28 cellular contexts compared by ENCODE assay signal in genomic region chr15:82771789-82772607, GRCh38. TPM values are rescaled to one million over a fixed set of nuclear protein-coding genes. Genes with fewer than 3 reads are reported as not detected.
DNase-seq lines count a peak whose midpoint lies in the region; ATAC-seq, FAIRE-seq and TF ChIP-seq lines count a peak whose summit lies in the region.
"Had no signal": no experiment of that assay in that cellular context is flagged by ENCODE, and none has a peak within 500 bp of the region (broad histone marks: within the 10 kb centered on the region; RNA-seq: fewer than 3 reads in every experiment).

No MANE protein-coding gene starts in this region.

- in situ Hi-C loops in ACHN (cut with HindIII; ENCODE audit: low pct_ligation_motif_present, low pct_unique_long_range_greater_than_20kb, low sequenced_read_pairs): no loop called here

- H3K36me3 ChIP-seq in H1 (ENCODE audit: control insufficient read depth in 2 of 4, insufficient read depth in 4 of 4, low read length in 3 of 4) (no peaks in the 10 kb centered on the region), neuronal stem cell (replicated peaks in 1 of 2; ENCODE audit: control insufficient read depth in 2 of 2, insufficient read depth in 2 of 2, low read length in 2 of 2) (no peaks in the 10 kb centered on the region)

- H3K56ac ChIP-seq in H1 (replicated peaks; ENCODE audit: insufficient read length, low read depth, low read length): no peak overlapping the region

- H2BK12ac ChIP-seq in H1 (ENCODE audit: low read depth, low read length) (no peak overlapping the region), neuronal stem cell (ENCODE audit: low read length) (no peak overlapping the region)

- no peak overlapping the region for H3K4me3 Mint-ChIP-seq in activated naive CD8-positive, alpha-beta T cell treated with anti-CD3 and anti-CD28 coated beads, Interleukin-2, amount 10 ng/mL, durations not matched to agents 7 days and 5 days
- H3K4me3 Mint-ChIP-seq in activated naive CD8-positive, alpha-beta T cell treated with anti-CD3 and anti-CD28 coated beads for 36 hours: no peak overlapping the region
- H3K4me3 Mint-ChIP-seq: CD8-positive, alpha-beta T cell; HFFc6 had no signal

- H4K8ac ChIP-seq in H1 (ENCODE audit: extremely low read depth, insufficient read depth, low read length) (peak overlapping the region; percentile 75; the same call in 1 of the 2 replicates), neuronal stem cell (ENCODE audit: low read depth, low read length) (no peak overlapping the region)

- DNase-seq in activated naive CD8-positive, alpha-beta T cell treated with anti-CD3 and anti-CD28 coated beads, Interleukin-2, amount 10 ng/mL, durations not matched to agents 7 days and 5 days: no peak
- DNase-seq in activated naive CD8-positive, alpha-beta T cell treated with anti-CD3 and anti-CD28 coated beads for 36 hours: no peak
- no peak for DNase-seq in H1 (ENCODE audit: low read depth in 1 of 2, low spot score in 2 of 2)
- no peak for DNase-seq in neuronal stem cell (ENCODE audit: low spot score)
- no peak for DNase-seq in amniotic stem cell (lab: John Stamatoyannopoulos, UW)
- no peak for DNase-seq in ACHN
- DNase-seq in activated effector memory CD4-positive, alpha-beta T cell treated with Interleukin-2 at 50 U/mL for 16 hours: no peak
- DNase-seq: C1 segment of cervical spinal cord; Calu3; CD8-positive, alpha-beta T cell; DMS153; HFFc6; NCI-H1105; NCI-H2081; NCI-H2171 treated with DMSO at 0.1 percent for 48 hours; NCI-H524 treated with DMSO at 0.1 percent for 48 hours; NCI-H82 had no signal

- no peak overlapping the region for H4K5ac ChIP-seq in H1 (ENCODE audit: insufficient read length, low read depth, low read length)

- no peak overlapping the region for H2AK5ac ChIP-seq in H1 (ENCODE audit: low read depth, low read length)
- H2AK5ac ChIP-seq in neuronal stem cell (ENCODE audit: low read depth, low read length): no peak overlapping the region

- no peaks in the 10 kb centered on the region for H3K9me3 ChIP-seq in H1 (ENCODE audit: insufficient read depth in 2 of 2, low read depth in 1 of 2, low read length in 1 of 2)
- H3K9me3 ChIP-seq in neuronal stem cell (replicated peaks in 1 of 2; ENCODE audit: control insufficient read depth in 2 of 2, insufficient read depth in 1 of 2, low read depth in 1 of 2, low read length in 2 of 2): no peaks in the 10 kb centered on the region

- peaks cover 6% of the 10 kb centered on the region for H3K36me3 Mint-ChIP-seq in activated naive CD8-positive, alpha-beta T cell treated with anti-CD3 and anti-CD28 coated beads, Interleukin-2, amount 10 ng/mL, durations not matched to agents 7 days and 5 days
- peaks cover 3% of the 10 kb centered on the region for H3K36me3 Mint-ChIP-seq in activated naive CD8-positive, alpha-beta T cell treated with anti-CD3 and anti-CD28 coated beads for 36 hours

- CTCF ChIA-PET in H1 (lab: Charles Lee; ENCODE audit: partially characterized antibody): interaction anchor here (1.0 to 1.4 kb wide), 3 partner anchors 21 to 228 kb away, joined by 3 to 5 read pairs (median 3); no protein-coding TSS in a partner anchor

- H4K91ac ChIP-seq in H1 (replicated peaks; ENCODE audit: insufficient read length, low read length): no peak overlapping the region
- H4K91ac ChIP-seq in neuronal stem cell (ENCODE audit: low read depth, low read length, poor library complexity): no peak overlapping the region

- H2BK120ac ChIP-seq in H1 (replicated peaks; ENCODE audit: low read depth, low read length): no peak overlapping the region
- H2BK120ac ChIP-seq in neuronal stem cell (ENCODE audit: low read depth, low read length): no peak overlapping the region

- no peak overlapping the region for H3K14ac ChIP-seq in H1 (ENCODE audit: insufficient read length)
- H3K14ac ChIP-seq in neuronal stem cell (ENCODE audit: low read length): no peak overlapping the region

- H3K27me3 Mint-ChIP-seq in activated naive CD8-positive, alpha-beta T cell treated with anti-CD3 and anti-CD28 coated beads, Interleukin-2, amount 10 ng/mL, durations not matched to agents 7 days and 5 days: peaks cover 2% of the 10 kb centered on the region
- peaks cover 7% of the 10 kb centered on the region for H3K27me3 Mint-ChIP-seq in activated naive CD8-positive, alpha-beta T cell treated with anti-CD3 and anti-CD28 coated beads for 36 hours

- no peaks in the 10 kb centered on the region for H3K79me2 ChIP-seq in H1 (ENCODE audit: control insufficient read depth in 1 of 2, insufficient read depth in 2 of 2, low read length in 2 of 2)

- H3K9ac ChIP-seq in H1 (replicated peaks in 1 of 4; ENCODE audit: extremely low read depth in 1 of 4, low read depth in 3 of 4, low read length in 3 of 4) (no peak overlapping the region), neuronal stem cell (ENCODE audit: low read depth, low read length, poor library complexity) (no peak overlapping the region)
- H3K9ac ChIP-seq: KMS-11 had no signal

- H3K27ac Mint-ChIP-seq in activated naive CD8-positive, alpha-beta T cell treated with anti-CD3 and anti-CD28 coated beads, Interleukin-2, amount 10 ng/mL, durations not matched to agents 7 days and 5 days: peak overlapping the region; percentile 8
- no peak overlapping the region for H3K27ac Mint-ChIP-seq in activated naive CD8-positive, alpha-beta T cell treated with anti-CD3 and anti-CD28 coated beads for 36 hours
- H3K27ac Mint-ChIP-seq: CD8-positive, alpha-beta T cell; HFFc6 had no signal

- H2AFZ ChIP-seq in H1 (ENCODE audit: low read length) (no peak overlapping the region), neuronal stem cell (ENCODE audit: low read length) (no peak overlapping the region)

- H3K23me2 ChIP-seq in H1 (ENCODE audit: low read depth, low read length): no peaks in the 10 kb centered on the region

- TF ChIP-seq POLR2A in H1 (IDR thresholded peaks at IDR 0.05; ENCODE audit: control extremely low read depth in 1 of 2, low read depth in 2 of 2, low read length in 2 of 2): no peak

- TF ChIP-seq RAD21 in H1 (IDR thresholded peaks at IDR 0.05 in 1 of 2, conservative IDR thresholded peaks at IDR 0.05 in 1 of 2; ENCODE audit: low read depth in 2 of 2, low read length in 2 of 2): no peak

- no peak for ATAC-seq in activated naive CD8-positive, alpha-beta T cell treated with anti-CD3 and anti-CD28 coated beads, Interleukin-2, amount 10 ng/mL, durations not matched to agents 7 days and 5 days (ENCODE audit: low read depth)
- no peak for ATAC-seq in HG03520 (IDR thresholded peaks at IDR 0.05; ENCODE audit: unreplicated experiment)
- ATAC-seq: CD8-positive, alpha-beta T cell; Right ventricle myocardium inferior had no signal

- no peaks in the 10 kb centered on the region for H3K27me3 ChIP-seq in H1 (replicated peaks in 1 of 4; ENCODE audit: control insufficient read depth in 3 of 4, extremely low read depth in 1 of 4, insufficient read depth in 3 of 4, low read length in 3 of 4)
- H3K27me3 ChIP-seq in neuronal stem cell (ENCODE audit: control insufficient read depth in 3 of 3, insufficient read depth in 3 of 3, low read depth in 1 of 3, low read length in 3 of 3): no peaks in the 10 kb centered on the region

- H3K4me3 ChIP-seq in H1 (ENCODE audit: extremely low read depth in 1 of 4, insufficient read depth in 2 of 4, low read depth in 3 of 4, low read length in 4 of 4): no peak overlapping the region
- no peak overlapping the region for H3K4me3 ChIP-seq in neuronal stem cell (ENCODE audit: low read length in 2 of 2)

- H2BK5ac ChIP-seq in H1 (ENCODE audit: low read depth, low read length) (no peak overlapping the region), neuronal stem cell (ENCODE audit: low read length) (no peak overlapping the region)

- H3K27ac ChIP-seq in H1 (ENCODE audit: low read depth, low read length) (no peak overlapping the region), neuronal stem cell (replicated peaks; ENCODE audit: low read length) (no peak overlapping the region)
- H3K27ac ChIP-seq: 22Rv1, HL-60, KMS-11 had no signal

- 87% methylated on average over 12 of the region's 12 CpGs; no CpG with 5 or more reads in 1 of the 2 experiments for WGBS in H1 (ENCODE audit: extremely low coverage in 1 of 2, insufficient coverage in 1 of 2, insufficient read length in 1 of 2, insufficient replicate concordance in 2 of 2, low coverage in 1 of 2, low lambda C conversion rate in 2 of 2, missing lambda C conversion rate in 1 of 2), 2 experiments
- WGBS in neuronal stem cell (ENCODE audit: extremely low coverage in 2 of 2, insufficient read length in 2 of 2, insufficient replicate concordance in 1 of 2), 2 donors: no CpG with 5 or more reads among the region's 12 CpGs

- H3K9me3 Mint-ChIP-seq in activated naive CD8-positive, alpha-beta T cell treated with anti-CD3 and anti-CD28 coated beads, Interleukin-2, amount 10 ng/mL, durations not matched to agents 7 days and 5 days: no peaks in the 10 kb centered on the region
- no peaks in the 10 kb centered on the region for H3K9me3 Mint-ChIP-seq in activated naive CD8-positive, alpha-beta T cell treated with anti-CD3 and anti-CD28 coated beads for 36 hours
- H3K9me3 Mint-ChIP-seq: CD8-positive, alpha-beta T cell; HFFc6 had no signal

- H3K4me1 ChIP-seq in H1 (replicated peaks in 1 of 4; ENCODE audit: control insufficient read depth in 3 of 4, insufficient read depth in 4 of 4, low read length in 3 of 4) (no peaks in the 10 kb centered on the region), neuronal stem cell (ENCODE audit: control insufficient read depth in 2 of 2, insufficient read depth in 1 of 2, low read depth in 1 of 2, low read length in 2 of 2) (no peaks in the 10 kb centered on the region)

- TF ChIP-seq CTCF in H1 (IDR thresholded peaks at IDR 0.05; ENCODE audit: control extremely low read depth in 1 of 3, insufficient read depth in 1 of 3, low read depth in 1 of 3, low read length in 3 of 3): no peak

- peaks cover 0 to 2% of the 10 kb centered on the region in 2 experiments for H4K20me1 ChIP-seq in H1 (replicated peaks in 1 of 2; ENCODE audit: control insufficient read depth in 1 of 2, insufficient read depth in 2 of 2, low read length in 2 of 2)

- H3K18ac ChIP-seq in H1 (ENCODE audit: extremely low read depth, low read length): no peak overlapping the region
- peak overlapping the region; percentile 30 for H3K18ac ChIP-seq in neuronal stem cell (ENCODE audit: low read length)

- H3K23ac ChIP-seq in H1 (ENCODE audit: insufficient read length) (no peak overlapping the region), neuronal stem cell (ENCODE audit: low read depth, low read length, poor library complexity) (no peak overlapping the region)

- H3K4ac ChIP-seq in H1 (replicated peaks; ENCODE audit: insufficient read length, low read depth, low read length) (no peak overlapping the region), neuronal stem cell (ENCODE audit: low read length) (no peak overlapping the region)

- no peak for TF ChIP-seq EP300 in H1 (IDR thresholded peaks at IDR 0.05; ENCODE audit: borderline replicate concordance in 1 of 2, low read depth in 2 of 2, low read length in 2 of 2)

- H2BK15ac ChIP-seq in H1 (ENCODE audit: low read length) (no peak overlapping the region), neuronal stem cell (ENCODE audit: low read length) (no peak overlapping the region)

- H3K79me1 ChIP-seq in H1 (ENCODE audit: low read depth, low read length): no peaks in the 10 kb centered on the region
- no peaks in the 10 kb centered on the region for H3K79me1 ChIP-seq in neuronal stem cell (ENCODE audit: low read depth, low read length)

- no peaks in the 10 kb centered on the region for H3K4me1 Mint-ChIP-seq in activated naive CD8-positive, alpha-beta T cell treated with anti-CD3 and anti-CD28 coated beads, Interleukin-2, amount 10 ng/mL, durations not matched to agents 7 days and 5 days
- no peaks in the 10 kb centered on the region for H3K4me1 Mint-ChIP-seq in activated naive CD8-positive, alpha-beta T cell treated with anti-CD3 and anti-CD28 coated beads for 36 hours

- no peak for FAIRE-seq in H1 (lab: Jason Lieb, UNC)
- FAIRE-seq: GM12891, H54, RCC 7860 had no signal

- no peak overlapping the region for H3K4me2 ChIP-seq in H1 (ENCODE audit: insufficient read depth in 1 of 2, low read depth in 2 of 2, low read length in 2 of 2)
- H3K4me2 ChIP-seq in neuronal stem cell (ENCODE audit: insufficient read depth, low read length, poor library complexity, severe bottlenecking): no peak overlapping the region
- H3K4me2 ChIP-seq: KMS-11 had no signal

- POLR2A ChIA-PET in activated naive CD8-positive, alpha-beta T cell treated with anti-CD3 and anti-CD28 coated beads, Interleukin-2, amount 10 ng/mL, durations not matched to agents 7 days and 5 days (lab: Charles Lee): no interaction called here
- POLR2A ChIA-PET in H1 (lab: Charles Lee; ENCODE audit: partially characterized antibody): interaction anchor here (1.0 kb wide), 1 partner anchor 232 kb away, joined by 3 read pairs; the partner anchor contains the start of gene RPS17

- H2BK20ac ChIP-seq in H1 (ENCODE audit: low read length): no peak overlapping the region

RNA-seq across cellular contexts. Expression of gene FSD2, which starts 33.9 kb away (rescaled TPM):
- total RNA-seq in activated naive CD8-positive, alpha-beta T cell treated with anti-CD3 and anti-CD28 coated beads, Interleukin-2, amount 10 ng/mL, durations not matched to agents 7 days and 5 days: not detected
- not detected for total RNA-seq in activated naive CD8-positive, alpha-beta T cell treated with anti-CD3 and anti-CD28 coated beads for 36 hours
- not detected in 2 replicates for total RNA-seq in H1 (2021; fragmentation: NEBNext Ultra II Directional; extraction: Animal tissue kit (Norgen Biotek cat#: 25700))
- polyA plus RNA-seq in H1 (2011; rRNA removed): 0.02 TPM in 2 replicates
- polyA plus RNA-seq in H1 (2011; cell fraction: cytosol; rRNA removed): 0.03 TPM
- 0.01 TPM for polyA plus RNA-seq in H1 (2011; cell fraction: nucleus; rRNA removed)
- 0.08 to 0.10 TPM in 2 of 4 replicates, not detected in the others for polyA plus RNA-seq in H1 (2012, experiment 1 of 2)
- polyA plus RNA-seq in H1 (2012, experiment 2 of 2): not detected
- 0.02 TPM for polyA plus RNA-seq in H1 (2013, experiment 1 of 2)
- 0.02 TPM for polyA plus RNA-seq in H1 (2013, experiment 2 of 2)
- 0.03 TPM in 1 of 2 replicates, not detected in the other for polyA minus RNA-seq in H1 (2011; rRNA and poly(A)+ RNA removed)
- not detected for polyA minus RNA-seq in H1 (2011; cell fraction: cytosol; rRNA and poly(A)+ RNA removed)
- not detected for polyA minus RNA-seq in H1 (2011; cell fraction: nucleus; rRNA and poly(A)+ RNA removed)
- polyA plus RNA-seq in neuronal stem cell (2013, experiment 1 of 2): not detected
- polyA plus RNA-seq in neuronal stem cell (2013, experiment 2 of 2): under 0.01 TPM
- total RNA-seq: Calu3; CD8-positive, alpha-beta T cell; G401; HFFc6; HT1080; SK-MEL-5 had no signal

RNA-seq across cellular contexts. Expression of gene WHAMM, which starts 37.4 kb away (rescaled TPM):
- total RNA-seq in activated naive CD8-positive, alpha-beta T cell treated with anti-CD3 and anti-CD28 coated beads, Interleukin-2, amount 10 ng/mL, durations not matched to agents 7 days and 5 days: 10 to 100 TPM; 18.1 to 18.2 TPM
- total RNA-seq in activated naive CD8-positive, alpha-beta T cell treated with anti-CD3 and anti-CD28 coated beads for 36 hours: 1 to 10 TPM; 6.5 to 7.6 TPM
- total RNA-seq in H1 (2021; fragmentation: NEBNext Ultra II Directional; extraction: Animal tissue kit (Norgen Biotek cat#: 25700)): 3.0 and 3.3 TPM in 2 replicates
- 1.1 and 1.3 TPM in 2 replicates for polyA plus RNA-seq in H1 (2011; rRNA removed)
- polyA plus RNA-seq in H1 (2011; cell fraction: cytosol; rRNA removed): 1.1 TPM
- polyA plus RNA-seq in H1 (2011; cell fraction: nucleus; rRNA removed): 1.7 TPM
- polyA plus RNA-seq in H1 (2012, experiment 1 of 2): 1.1 to 1.5 TPM (median 1.5 TPM) in 4 replicates
- 0.47 TPM for polyA plus RNA-seq in H1 (2012, experiment 2 of 2)
- polyA plus RNA-seq in H1 (2013, experiment 1 of 2): 3.2 TPM
- 3.4 TPM for polyA plus RNA-seq in H1 (2013, experiment 2 of 2)
- polyA minus RNA-seq in H1 (2011; rRNA and poly(A)+ RNA removed): 0.22 and 0.44 TPM in 2 replicates
- polyA minus RNA-seq in H1 (2011; cell fraction: cytosol; rRNA and poly(A)+ RNA removed): 0.59 TPM
- polyA minus RNA-seq in H1 (2011; cell fraction: nucleus; rRNA and poly(A)+ RNA removed): 0.90 TPM
- 4.9 TPM for polyA plus RNA-seq in neuronal stem cell (2013, experiment 1 of 2)
- polyA plus RNA-seq in neuronal stem cell (2013, experiment 2 of 2): 4.4 TPM
